17 cellular contexts compared by ENCODE assay signal in genomic region chr17:690346-690745, GRCh38. TPM values are rescaled to one million over a fixed set of nuclear protein-coding genes. Genes with fewer than 3 reads are reported as not detected.
DNase-seq lines count a peak whose midpoint lies in the region; ATAC-seq and TF ChIP-seq lines count a peak whose summit lies in the region.
"Had no signal": no experiment of that assay in that cellular context is flagged by ENCODE, and none has a peak within 500 bp of the region (broad histone marks: within the 10 kb centered on the region; RNA-seq: fewer than 3 reads in every experiment).

No MANE protein-coding gene starts in this region.

- no peak for TF ChIP-seq POLR2A in IMR-90 (IDR thresholded peaks at IDR 0.05; ENCODE audit: low read depth, low read length)
- no peak for TF ChIP-seq POLR2A in suprapubic skin (IDR thresholded peaks at IDR 0.05)

- peak overlapping the region; percentile 72 for H2BK20ac ChIP-seq in IMR-90 (ENCODE audit: low read depth, low read length)

- H3K36me3 ChIP-seq in IMR-90 (ENCODE audit: control insufficient read depth, insufficient read depth, low read length) (peaks cover 17% of the 10 kb centered on the region), neutrophil (peaks cover 35% of the 10 kb centered on the region), suprapubic skin (peaks cover 40% of the 10 kb centered on the region), MM.1S (replicated peaks; ENCODE audit: insufficient read depth, low read length) (no peaks in the 10 kb centered on the region)

- peak overlapping the region; percentile 97 for H2BK120ac ChIP-seq in IMR-90 (ENCODE audit: low read depth, low read length)

- TF ChIP-seq RAD21 in IMR-90 (IDR thresholded peaks at IDR 0.05; ENCODE audit: low read length): no peak

- no peak overlapping the region for H3K4me3 ChIP-seq in IMR-90 (ENCODE audit: insufficient read depth, low read depth, low read length)
- H3K4me3 ChIP-seq in neutrophil (ENCODE audit: low read depth in 1 of 2, low read length in 1 of 2): peak overlapping the region; percentile 68 to 88
- no peak overlapping the region for H3K4me3 ChIP-seq in suprapubic skin
- no peak overlapping the region for H3K4me3 ChIP-seq in MM.1S (ENCODE audit: low read length)
- H3K4me3 ChIP-seq: HAP-1, K562 had no signal

- TF ChIP-seq EP300 in suprapubic skin (IDR thresholded peaks at IDR 0.05): no peak

- peak overlapping the region in 1 of 2 experiments; percentile 45; a peak in 2 of 4 replicates for H4K8ac ChIP-seq in IMR-90 (ENCODE audit: low read depth in 2 of 2, low read length in 2 of 2)

- 91% methylated on average over 5 of the region's 9 CpGs; no CpG with 5 or more reads in 1 of the 2 experiments for WGBS in IMR-90 (ENCODE audit: extremely low coverage in 2 of 2, insufficient read length in 1 of 2), 2 experiments
- 82% methylated on average over 9 of the region's 9 CpGs for WGBS in suprapubic skin

- H3K4me3 Mint-ChIP-seq in stimulated activated naive B cell treated with anti-CD40 and anti-IgM and Interleukin-4, amounts not matched to agents 10 μg/mL and 1 μg/mL and 100 μg/mL, for 72 hours: no peak overlapping the region
- H3K4me3 Mint-ChIP-seq: CD4-positive, alpha-beta T cell had no signal

- H3K18ac ChIP-seq in IMR-90 (ENCODE audit: low read depth, low read length): no peak overlapping the region

- H3K79me1 ChIP-seq in IMR-90 (ENCODE audit: low read depth in 1 of 2, low read length in 2 of 2): peaks cover 26 to 52% of the 10 kb centered on the region in 2 experiments

- H3K23ac ChIP-seq in IMR-90 (ENCODE audit: low read depth, low read length): no peak overlapping the region

- H2AFZ ChIP-seq in IMR-90 (replicated peaks; ENCODE audit: low read length, poor library complexity): no peak overlapping the region
- no peak overlapping the region for H2AFZ ChIP-seq in MM.1S (ENCODE audit: low read length)

- TF ChIP-seq CTCF in IMR-90 (conservative IDR thresholded peaks at IDR 0.05; ENCODE audit: low read depth, low read length): no peak
- no peak for TF ChIP-seq CTCF in neutrophil (IDR thresholded peaks at IDR 0.05)
- TF ChIP-seq CTCF in suprapubic skin (IDR thresholded peaks at IDR 0.05): no peak
- TF ChIP-seq CTCF in MM.1S (IDR thresholded peaks at IDR 0.05; ENCODE audit: low read length): no peak

- H3K4me1 Mint-ChIP-seq in stimulated activated naive B cell treated with anti-CD40 and anti-IgM and Interleukin-4, amounts not matched to agents 10 μg/mL and 1 μg/mL and 100 μg/mL, for 72 hours: peaks cover 2 to 8% of the 10 kb centered on the region in 2 donors

- H3K9ac ChIP-seq in IMR-90 (ENCODE audit: low read depth, low read length) (no peak overlapping the region), MM.1S (ENCODE audit: low read length) (no peak overlapping the region)
- H3K9ac ChIP-seq: SK-N-SH had no signal

- H3K27ac ChIP-seq in IMR-90 (ENCODE audit: insufficient read depth, low read length): no peak overlapping the region
- peak overlapping the region; percentile 55 for H3K27ac ChIP-seq in cingulate gyrus (ENCODE audit: low read depth, low read length)
- peak overlapping the region; percentile 87 for H3K27ac ChIP-seq in neutrophil
- H3K27ac ChIP-seq in suprapubic skin: no peak overlapping the region
- H3K27ac ChIP-seq in MM.1S (ENCODE audit: low read length): no peak overlapping the region

- H3K4me1 ChIP-seq in IMR-90 (ENCODE audit: control insufficient read depth, insufficient read depth, low read length) (peaks cover 20% of the 10 kb centered on the region), neutrophil (ENCODE audit: control insufficient read depth in 1 of 2, insufficient read depth in 1 of 2, low read depth in 1 of 2, low read length in 1 of 2) (peaks cover 33 to 37% of the 10 kb centered on the region in 2 experiments), suprapubic skin (no peaks in the 10 kb centered on the region), MM.1S (ENCODE audit: low read length) (no peaks in the 10 kb centered on the region)
- H3K4me1 ChIP-seq: HAP-1 had no signal

- H3K4me2 ChIP-seq in IMR-90 (ENCODE audit: low read depth, low read length): no peak overlapping the region
- no peak overlapping the region for H3K4me2 ChIP-seq in MM.1S (ENCODE audit: low read depth, low read length)
- H3K4me2 ChIP-seq: SK-N-SH had no signal

- 0 out of 2 replicates have a peak overlapping the region, but pooled peaks have one; percentile 7 for H3K14ac ChIP-seq in IMR-90 (replicated peaks; ENCODE audit: low read depth, low read length)

- H2BK5ac ChIP-seq in IMR-90 (ENCODE audit: low read depth, low read length, poor library complexity, severe bottlenecking): peak overlapping the region; percentile 68

- peak overlapping the region; percentile 62 for H4K91ac ChIP-seq in IMR-90 (ENCODE audit: insufficient read depth, low read depth, low read length)

- H2AK9ac ChIP-seq in IMR-90 (replicated peaks; ENCODE audit: low read depth, low read length, poor library complexity): no peak overlapping the region

- H3K56ac ChIP-seq in IMR-90 (ENCODE audit: extremely low read depth, insufficient read depth, low read length): no peak overlapping the region

- H3K27me3 ChIP-seq in IMR-90 (ENCODE audit: control insufficient read depth, insufficient read depth, low read length) (no peaks in the 10 kb centered on the region), neutrophil (no peaks in the 10 kb centered on the region), suprapubic skin (no peaks in the 10 kb centered on the region), MM.1S (replicated peaks; ENCODE audit: insufficient read depth, low read length) (no peaks in the 10 kb centered on the region)

- H4K20me1 ChIP-seq in IMR-90 (ENCODE audit: insufficient read depth, low read length) (0 out of 2 replicates have a peak, but pooled peaks cover 5% of the 10 kb centered on the region), MM.1S (ENCODE audit: insufficient read depth, low read length) (no peaks in the 10 kb centered on the region)

- peak overlapping the region; percentile 51 for H3K4ac ChIP-seq in IMR-90 (ENCODE audit: low read depth, low read length)

- no TSS peak for BruUV-seq in IMR-90 (replicated peaks; lab: Mats Ljungman, UMichigan)

- peak overlapping the region; percentile 16 for H3K27ac Mint-ChIP-seq in stimulated activated naive B cell treated with anti-CD40 and anti-IgM and Interleukin-4, amounts not matched to agents 10 μg/mL and 1 μg/mL and 100 μg/mL, for 72 hours
- H3K27ac Mint-ChIP-seq: CD4-positive, alpha-beta T cell had no signal

- H3K9me3 Mint-ChIP-seq in stimulated activated naive B cell treated with anti-CD40 and anti-IgM and Interleukin-4, amounts not matched to agents 10 μg/mL and 1 μg/mL and 100 μg/mL, for 72 hours: no peaks in the 10 kb centered on the region
- H3K9me3 Mint-ChIP-seq: CD4-positive, alpha-beta T cell had no signal

- ATAC-seq in IMR-90 (ENCODE audit: low read depth) (no peak), Right ventricle myocardium inferior (no peak)
- ATAC-seq in stimulated activated naive B cell treated with anti-CD40 and anti-IgM and Interleukin-4, amounts not matched to agents 10 μg/mL and 1 μg/mL and 100 μg/mL, for 72 hours (replicated peaks): no peak
- ATAC-seq: K562 had no signal

- in situ Hi-C loops in IMR-90 (cut with MboI; ENCODE audit: low sequenced_read_pairs): no loop called here

- H3K36me3 Mint-ChIP-seq in stimulated activated naive B cell treated with anti-CD40 and anti-IgM and Interleukin-4, amounts not matched to agents 10 μg/mL and 1 μg/mL and 100 μg/mL, for 72 hours: peaks cover 46 to 53% of the 10 kb centered on the region in 2 donors

- intact Hi-C loops in IMR-90 (cut with micrococcal nuclease): loop anchor here (5.0 kb wide), 1 partner anchor 143 kb away; no protein-coding TSS in a partner anchor
- intact Hi-C loops in Right ventricle myocardium inferior (cut with DNase I): no loop called here

- POLR2A ChIA-PET in IMR-90 (lab: Charles Lee; ENCODE audit: unreplicated experiment): no interaction called here

- H3K9me2 ChIP-seq in MM.1S (replicated peaks; ENCODE audit: insufficient read depth, low read length): no peaks in the 10 kb centered on the region
- H3K9me2 ChIP-seq: SK-N-SH had no signal

- dilution Hi-C loops in IMR-90 (cut with HindIII; ENCODE audit: low sequenced_read_pairs, unreplicated experiment): no loop called here

- CTCF ChIA-PET in IMR-90 (lab: Yijun Ruan, JAX): interaction anchor here (1.7 kb wide), 1 partner anchor 278 kb away, joined by 13 read pairs; no protein-coding TSS in a partner anchor

- no peaks in the 10 kb centered on the region for H3K79me2 ChIP-seq in MM.1S (ENCODE audit: low read length)

- DNase-seq in IMR-90 (no peak), suprapubic skin (ENCODE audit: low spot score in 2 of 2) (no peak), Right ventricle myocardium inferior (ENCODE audit: missing footprints) (no peak), MM.1S (no peak)
- DNase-seq in stimulated activated naive B cell treated with anti-CD40 and anti-IgM and Interleukin-4, amounts not matched to agents 10 μg/mL and 1 μg/mL and 100 μg/mL, for 72 hours: no peak
- DNase-seq: Calu3; CD4-positive, alpha-beta T cell; NCI-H1436; NCI-H2029 treated with DMSO at 0.1 percent for 48 hours; NCI-H510A treated with DMSO at 0.1 percent for 48 hours; NCI-H82; Right ventricle myocardium superior; SK-N-SH had no signal

- H4K5ac ChIP-seq in IMR-90 (ENCODE audit: low read depth, low read length): no peak overlapping the region

- no peaks in the 10 kb centered on the region for H3F3A ChIP-seq in MM.1S (ENCODE audit: insufficient read depth, low read length)

- peak overlapping the region; percentile 88; the same call in 1 of the 3 replicates for H2BK15ac ChIP-seq in IMR-90 (ENCODE audit: low read depth, low read length)

- peak overlapping the region; percentile 52; the same call in 1 of the 2 replicates for H2AK5ac ChIP-seq in IMR-90 (ENCODE audit: low read depth, low read length)

- H3K9me3 ChIP-seq in IMR-90 (ENCODE audit: control insufficient read depth, insufficient read depth, low read length): no peaks in the 10 kb centered on the region
- H3K9me3 ChIP-seq in neutrophil: no peaks in the 10 kb centered on the region
- no peaks in the 10 kb centered on the region for H3K9me3 ChIP-seq in suprapubic skin
- H3K9me3 ChIP-seq in MM.1S (replicated peaks; ENCODE audit: insufficient read depth, low read length): no peaks in the 10 kb centered on the region
- H3K9me3 ChIP-seq: HAP-1, SK-N-SH had no signal

- H3K9me1 ChIP-seq in IMR-90 (ENCODE audit: insufficient read depth, low read length): peaks cover 20% of the 10 kb centered on the region

- H3K27me3 Mint-ChIP-seq in stimulated activated naive B cell treated with anti-CD40 and anti-IgM and Interleukin-4, amounts not matched to agents 10 μg/mL and 1 μg/mL and 100 μg/mL, for 72 hours: no peaks in the 10 kb centered on the region
- H3K27me3 Mint-ChIP-seq: CD4-positive, alpha-beta T cell had no signal

RNA-seq across cellular contexts. Expression of gene VPS53, which starts 24.3 kb away (rescaled TPM):
- total RNA-seq in IMR-90 (2012; rRNA removed) (31.0 and 32.8 TPM in 2 replicates), suprapubic skin (10 to 100 TPM; 26.1 to 81.2 (median 36.8) TPM), Right ventricle myocardium inferior (33.5 TPM)
- polyA plus RNA-seq in IMR-90 (2012; rRNA removed): 19.3 and 23.4 TPM in 2 replicates
- polyA plus RNA-seq in IMR-90 (2012; cell fraction: cytosol; rRNA removed): 6.8 and 8.5 TPM in 2 replicates
- polyA plus RNA-seq in IMR-90 (2012; cell fraction: nucleus; rRNA removed; ENCODE audit: low replicate concordance): 14.4 and 19.3 TPM in 2 replicates

RNA-seq across cellular contexts. Expression of gene TLCD3A, which starts 42.0 kb away (rescaled TPM):
- 14.4 and 15.2 TPM in 2 replicates for total RNA-seq in IMR-90 (2012; rRNA removed)
- polyA plus RNA-seq in IMR-90 (2012; rRNA removed): 33.3 and 35.0 TPM in 2 replicates
- 23.3 and 36.1 TPM in 2 replicates for polyA plus RNA-seq in IMR-90 (2012; cell fraction: cytosol; rRNA removed)
- polyA plus RNA-seq in IMR-90 (2012; cell fraction: nucleus; rRNA removed; ENCODE audit: low replicate concordance): 19.6 and 20.6 TPM in 2 replicates
- total RNA-seq in suprapubic skin: 100 to 1,000 TPM in 1 of 4 donors, 10 to 100 TPM in 3; 47.8 to 120 (median 79.4) TPM
- 2.5 TPM for total RNA-seq in Right ventricle myocardium inferior

Comparison
In these comparisons a context has a peak if more than half of its experiments do, and no peak if none do; other contexts are left out.
1. H3K27ac ChIP-seq: peak in cingulate gyrus (single experiment) and neutrophil (single experiment); none in IMR-90 (single experiment), suprapubic skin (single experiment) and MM.1S (single experiment).
2. H3K4me3 ChIP-seq: peak in neutrophil (2 of 2); none in IMR-90 (single experiment), suprapubic skin (single experiment) and MM.1S (single experiment).